Comparison of ENCODE assay signal across 1 cellular context in genomic region chr10:30343962-30344361, GRCh38.
TF ChIP-seq lines count a peak whose summit lies in the region.

No MANE protein-coding gene starts in this region.

TF ChIP-seq in GM12878, 131 proteins besides CTCF, POLR2A, EP300 and RAD21 (continued from another document):
- TF ChIP-seq E4F1 (IDR thresholded peaks at IDR 0.05; ENCODE audit: borderline replicate concordance, partially characterized antibody) (no peak), JUNB (IDR thresholded peaks at IDR 0.05) (no peak), LARP7 (IDR thresholded peaks at IDR 0.05) (no peak), SUZ12 (IDR thresholded peaks at IDR 0.05; ENCODE audit: unreplicated experiment) (no peak), FOXK2 (IDR thresholded peaks at IDR 0.05) (no peak), POLR2AphosphoS5 (IDR thresholded peaks at IDR 0.05; ENCODE audit: low read length) (no peak), NKRF (conservative IDR thresholded peaks at IDR 0.05) (no peak)
TF ChIP-seq in GM12878: peak in this region for 0.
